In genomic region chr1:65964123-65964522, GRCh38 we compare ENCODE assay signal across 15 cellular contexts.
DNase-seq lines count a peak whose midpoint lies in the region; ATAC-seq and TF ChIP-seq lines count a peak whose summit lies in the region.
"Had no signal": no experiment of that assay in that cellular context is flagged by ENCODE, and none has a peak within 500 bp of the region (broad histone marks: within the 10 kb centered on the region; RNA-seq: fewer than 3 reads in every experiment).

No MANE protein-coding gene starts in this region.

- H3K36me3 ChIP-seq in breast epithelium (no peaks in the 10 kb centered on the region), mammary epithelial cell (ENCODE audit: insufficient read depth, low read length) (no peaks in the 10 kb centered on the region), left lung (no peaks in the 10 kb centered on the region)
- H3K36me3 ChIP-seq: BLaER1 treated with 17β-estradiol and CSF1 and Interleukin-3, amounts not matched to agents 10 nM and 100 nM had no signal

- H3K9ac ChIP-seq in mammary epithelial cell (ENCODE audit: insufficient read depth, low read length): no peak overlapping the region
- H3K9ac ChIP-seq: BLaER1 treated with 17β-estradiol and CSF1 and Interleukin-3, amounts not matched to agents 10 nM and 100 nM had no signal

- CTCF ChIA-PET in mammary epithelial cell (lab: Charles Lee; ENCODE audit: low non-redundant PET): no interaction called here

- H3K4me3 Mint-ChIP-seq in activated CD4-positive, alpha-beta T cell treated with anti-CD3 and anti-CD28 coated beads, Interleukin-2, amount 10 ng/mL, durations not matched to agents 24 days and 14 days: no peak overlapping the region
- H3K4me3 Mint-ChIP-seq: CD8-positive, alpha-beta memory T cell had no signal

- H3K9me3 Mint-ChIP-seq in activated CD4-positive, alpha-beta T cell treated with anti-CD3 and anti-CD28 coated beads, Interleukin-2, amount 10 ng/mL, durations not matched to agents 24 days and 14 days: peaks cover 6% of the 10 kb centered on the region
- H3K9me3 Mint-ChIP-seq: CD8-positive, alpha-beta memory T cell had no signal

- no TSS peak for BruUV-seq in mammary epithelial cell (replicated peaks; lab: Mats Ljungman, UMichigan)

- intact Hi-C loops in breast epithelium (cut with DNase I; ENCODE audit: low total_unique reads): no loop called here
- intact Hi-C loops in mammary epithelial cell (cut with micrococcal nuclease): no loop called here
- intact Hi-C loops in activated CD4-positive, alpha-beta T cell treated with anti-CD3 and anti-CD28 coated beads, Interleukin-2, amount 10 ng/mL, durations not matched to agents 24 days and 14 days (cut with micrococcal nuclease): no loop called here
- intact Hi-C loops in left lung (cut with DNase I): loop anchor here in 1 of 2 donors (5.0 to 10.0 kb wide), 2 partner anchors 278 to 491 kb away; no protein-coding TSS in a partner anchor

- H3K27ac Mint-ChIP-seq in activated CD4-positive, alpha-beta T cell treated with anti-CD3 and anti-CD28 coated beads, Interleukin-2, amount 10 ng/mL, durations not matched to agents 24 days and 14 days: no peak overlapping the region
- H3K27ac Mint-ChIP-seq: CD8-positive, alpha-beta memory T cell had no signal

- no peaks in the 10 kb centered on the region for H4K20me1 ChIP-seq in mammary epithelial cell (ENCODE audit: insufficient read depth, low read length)
- H4K20me1 ChIP-seq: BLaER1 treated with 17β-estradiol and CSF1 and Interleukin-3, amounts not matched to agents 10 nM and 100 nM had no signal

- ATAC-seq in left lung: no peak

- H3K9me3 ChIP-seq in breast epithelium (no peaks in the 10 kb centered on the region), mammary epithelial cell (replicated peaks; ENCODE audit: insufficient read depth, low read length) (no peaks in the 10 kb centered on the region), left lung (no peaks in the 10 kb centered on the region)

- DNase-seq in breast epithelium (ENCODE audit: low spot score in 2 of 2) (no peak), mammary epithelial cell (no peak), medulla oblongata (ENCODE audit: extremely low spot score) (peak; percentile 43), NAMALWA (ENCODE audit: low spot score) (no peak), left lung (no peak)
- no peak for DNase-seq in activated CD4-positive, alpha-beta T cell treated with anti-CD3 and anti-CD28 coated beads, Interleukin-2, amount 10 ng/mL, durations not matched to agents 24 days and 14 days
- DNase-seq: CD8-positive, alpha-beta memory T cell; DMS53; NCI-H1694 treated with DMSO at 0.1 percent for 48 hours; NCI-H345; NCI-H69; SHP77 had no signal

- H3K4me1 Mint-ChIP-seq in activated CD4-positive, alpha-beta T cell treated with anti-CD3 and anti-CD28 coated beads, Interleukin-2, amount 10 ng/mL, durations not matched to agents 24 days and 14 days: peaks cover 4% of the 10 kb centered on the region
- H3K4me1 Mint-ChIP-seq: CD8-positive, alpha-beta memory T cell had no signal

- no peaks in the 10 kb centered on the region for H3K36me3 Mint-ChIP-seq in activated CD4-positive, alpha-beta T cell treated with anti-CD3 and anti-CD28 coated beads, Interleukin-2, amount 10 ng/mL, durations not matched to agents 24 days and 14 days (ENCODE audit: low read depth)

- dilution Hi-C loops in mammary epithelial cell (cut with HindIII; ENCODE audit: low sequenced_read_pairs): no loop called here

- H3K27me3 ChIP-seq in breast epithelium (no peaks in the 10 kb centered on the region), mammary epithelial cell (ENCODE audit: insufficient read depth, low read length) (no peaks in the 10 kb centered on the region), left lung (no peaks in the 10 kb centered on the region)
- H3K27me3 ChIP-seq: BLaER1 treated with 17β-estradiol and CSF1 and Interleukin-3, amounts not matched to agents 10 nM and 100 nM had no signal

- in situ Hi-C loops in mammary epithelial cell (cut with MboI; ENCODE audit: low sequenced_read_pairs in 2 of 2): loop anchor here (25.0 kb wide), 1 partner anchor 498 kb away; no protein-coding TSS in a partner anchor

- H3K27ac ChIP-seq in breast epithelium (peak overlapping the region; percentile 65 to 74), mammary epithelial cell (ENCODE audit: insufficient read depth, low read depth, low read length) (no peak overlapping the region), cingulate gyrus (ENCODE audit: low read depth, low read length) (peak overlapping the region; percentile 80), left lung (no peak overlapping the region)
- H3K27ac ChIP-seq: BLaER1 treated with 17β-estradiol and CSF1 and Interleukin-3, amounts not matched to agents 10 nM and 100 nM; SK-N-MC had no signal

- no peak for TF ChIP-seq CTCF in breast epithelium (IDR thresholded peaks at IDR 0.05)
- TF ChIP-seq CTCF in mammary epithelial cell (conservative IDR thresholded peaks at IDR 0.05 in 1 of 2, IDR thresholded peaks at IDR 0.05 in 1 of 2; ENCODE audit: extremely low read depth in 1 of 2, insufficient read depth in 1 of 2, low read depth in 1 of 2, low read length in 2 of 2): no peak
- TF ChIP-seq CTCF in left lung (IDR thresholded peaks at IDR 0.05): no peak

- 50% methylated on average over 2 of the region's 2 CpGs for WGBS in mammary epithelial cell (ENCODE audit: low coverage, missing lambda C conversion rate)

- no peak overlapping the region for H3K4me3 ChIP-seq in breast epithelium
- no peak overlapping the region for H3K4me3 ChIP-seq in mammary epithelial cell (replicated peaks in 1 of 3; ENCODE audit: insufficient read depth in 1 of 3, low read depth in 2 of 3, low read length in 3 of 3)
- no peak overlapping the region for H3K4me3 ChIP-seq in left lung
- H3K4me3 ChIP-seq: BLaER1 treated with 17β-estradiol and CSF1 and Interleukin-3, amounts not matched to agents 10 nM and 100 nM; SK-N-MC had no signal

- no peaks in the 10 kb centered on the region for H3K79me2 ChIP-seq in mammary epithelial cell (ENCODE audit: insufficient read depth, low read length)

- no peak overlapping the region for H2AFZ ChIP-seq in mammary epithelial cell (ENCODE audit: low read depth, low read length)

- no peak overlapping the region for H3K4me2 ChIP-seq in mammary epithelial cell (ENCODE audit: insufficient read depth, low read depth, low read length)
- H3K4me2 ChIP-seq: BLaER1 treated with 17β-estradiol and CSF1 and Interleukin-3, amounts not matched to agents 10 nM and 100 nM had no signal

- peaks cover 4% of the 10 kb centered on the region for H3K27me3 Mint-ChIP-seq in activated CD4-positive, alpha-beta T cell treated with anti-CD3 and anti-CD28 coated beads, Interleukin-2, amount 10 ng/mL, durations not matched to agents 24 days and 14 days

- TF ChIP-seq POLR2A in breast epithelium (IDR thresholded peaks at IDR 0.05): no peak

- H3K4me1 ChIP-seq in breast epithelium (peaks cover 0 to 5% of the 10 kb centered on the region in 2 donors), mammary epithelial cell (ENCODE audit: insufficient read depth, low read length) (no peaks in the 10 kb centered on the region), left lung (no peaks in the 10 kb centered on the region)

Comparison
In these comparisons a context has a peak if more than half of its experiments do, and no peak if none do; other contexts are left out.
1. H3K27ac ChIP-seq: peak in breast epithelium (2 of 2) and cingulate gyrus (single experiment); none in mammary epithelial cell (single experiment) and left lung (0 of 2).